In the genomic region with DNA sequence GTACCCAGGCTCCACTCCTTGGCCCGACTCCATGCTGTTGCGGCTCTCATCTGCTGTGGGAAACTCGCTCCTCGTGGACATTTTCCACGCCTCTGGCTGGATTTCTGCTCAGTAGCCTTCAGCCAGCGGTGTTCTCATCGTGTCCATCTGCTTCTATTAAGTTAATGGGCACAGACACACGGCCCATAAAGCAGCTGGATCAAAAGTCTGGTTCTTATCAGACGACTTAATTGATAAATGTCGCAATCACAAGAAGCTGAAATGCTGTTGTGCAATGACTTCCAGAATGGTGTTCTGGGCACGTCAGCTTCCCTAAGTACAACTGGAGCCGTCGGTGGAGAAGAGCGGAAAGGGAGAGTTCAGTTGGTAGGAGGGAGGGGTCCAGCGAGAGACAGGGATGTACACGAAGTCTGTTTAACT, we compare ENCODE assay signal across 9 cellular contexts.
A peak's percentile ranks its signal among the peaks of the same experiment; 100 is the strongest.
DNase-seq lines count a peak whose midpoint lies in the region; ATAC-seq lines count a peak whose summit lies in the region.
"Had no signal": no experiment of that assay in that cellular context is flagged by ENCODE, and none has a peak within 500 bp of the region (broad histone marks: within the 10 kb centered on the region; RNA-seq: fewer than 3 reads in every experiment).

No MANE protein-coding gene starts in this region.

- peaks cover 8% of the 10 kb centered on the region for H3K4me1 ChIP-seq in mesendoderm (ENCODE audit: control insufficient read depth, low read depth, low read length)

- no peaks in the 10 kb centered on the region for H3K27me3 Mint-ChIP-seq in stimulated activated naive CD8-positive, alpha-beta T cell treated with anti-CD3 and anti-CD28 coated beads, Interleukin-15, Interleukin-2, amounts not matched to agents 100 ng/mL and 50 ng/mL, for 24 hours
- no peaks in the 10 kb centered on the region for H3K27me3 Mint-ChIP-seq in activated CD8-positive, alpha-beta T cell treated with anti-CD3 and anti-CD28 coated beads, Interleukin-2, amount 10 ng/mL, durations not matched to agents 7 days and 5 days (ENCODE audit: low read depth)

- no peak overlapping the region for H3K4me2 ChIP-seq in mesendoderm (ENCODE audit: low read length)

- no peak overlapping the region for H2BK15ac ChIP-seq in mesendoderm (replicated peaks; ENCODE audit: low read depth)

- WGBS in mesendoderm (ENCODE audit: extremely low coverage, insufficient coverage, low lambda C conversion rate) = no CpG with 5 or more reads among the region's 16 CpGs

- no peak overlapping the region for H3K56ac ChIP-seq in mesendoderm (ENCODE audit: low read length)

- H3K9ac ChIP-seq in mesendoderm (ENCODE audit: low read length) = no peak overlapping the region

- H4K8ac ChIP-seq in mesendoderm (ENCODE audit: low read depth, low read length) = no peak overlapping the region

- no peak overlapping the region for H2BK5ac ChIP-seq in mesendoderm (ENCODE audit: low read length)

- peaks cover 91% of the 10 kb centered on the region for H3K4me1 Mint-ChIP-seq in stimulated activated naive CD8-positive, alpha-beta T cell treated with anti-CD3 and anti-CD28 coated beads, Interleukin-15, Interleukin-2, amounts not matched to agents 100 ng/mL and 50 ng/mL, for 24 hours (ENCODE audit: low read depth)
- peaks cover 84% of the 10 kb centered on the region for H3K4me1 Mint-ChIP-seq in activated CD8-positive, alpha-beta T cell treated with anti-CD3 and anti-CD28 coated beads, Interleukin-2, amount 10 ng/mL, durations not matched to agents 7 days and 5 days (ENCODE audit: low read depth)

- no peak overlapping the region for H3K4ac ChIP-seq in mesendoderm (ENCODE audit: low read depth, low read length)

- peaks cover 43% of the 10 kb centered on the region for H3K36me3 Mint-ChIP-seq in stimulated activated naive CD8-positive, alpha-beta T cell treated with anti-CD3 and anti-CD28 coated beads, Interleukin-15, Interleukin-2, amounts not matched to agents 100 ng/mL and 50 ng/mL, for 24 hours (ENCODE audit: low read depth)
- H3K36me3 Mint-ChIP-seq in activated CD8-positive, alpha-beta T cell treated with anti-CD3 and anti-CD28 coated beads, Interleukin-2, amount 10 ng/mL, durations not matched to agents 7 days and 5 days (ENCODE audit: low read depth) = peaks cover 48% of the 10 kb centered on the region

- DNase-seq in stimulated activated naive CD8-positive, alpha-beta T cell treated with anti-CD3 and anti-CD28 coated beads, Interleukin-15, Interleukin-2, amounts not matched to agents 100 U/mL and 50 U/mL, for 24 hours = no peak
- DNase-seq in activated CD8-positive, alpha-beta T cell treated with anti-CD3 and anti-CD28 coated beads, Interleukin-2, amount 10 ng/mL, durations not matched to agents 7 days and 5 days = no peak
- DNase-seq in left lobe of liver (ENCODE audit: low spot score) (no peak), mesendoderm (no peak), NCI-H1694 treated with DMSO at 0.1 percent for 48 hours (lab: John Stamatoyannopoulos, UW) (no peak)
- DNase-seq: DMS79 had no signal

- no peak overlapping the region for H2AK5ac ChIP-seq in mesendoderm (ENCODE audit: low read length)

- POLR2A ChIA-PET in activated CD8-positive, alpha-beta T cell treated with anti-CD3 and anti-CD28 coated beads, Interleukin-2, amount 10 ng/mL, durations not matched to agents 7 days and 5 days (lab: Charles Lee) = interaction anchor here (0.6 to 4.0 kb wide), 6 partner anchors 11 to 238 kb away, joined by 3 to 41 read pairs (median 4); no protein-coding TSS in a partner anchor

- no peaks in the 10 kb centered on the region for H3K27me3 ChIP-seq in mesendoderm (ENCODE audit: insufficient read depth, low read length, poor library complexity)

- peak overlapping the region; percentile 97 for H3K27ac Mint-ChIP-seq in stimulated activated naive CD8-positive, alpha-beta T cell treated with anti-CD3 and anti-CD28 coated beads, Interleukin-15, Interleukin-2, amounts not matched to agents 100 ng/mL and 50 ng/mL, for 24 hours
- H3K27ac Mint-ChIP-seq in activated CD8-positive, alpha-beta T cell treated with anti-CD3 and anti-CD28 coated beads, Interleukin-2, amount 10 ng/mL, durations not matched to agents 7 days and 5 days = peak overlapping the region; percentile 90

- CTCF ChIA-PET in activated CD8-positive, alpha-beta T cell treated with anti-CD3 and anti-CD28 coated beads, Interleukin-2, amount 10 ng/mL, durations not matched to agents 7 days and 5 days (lab: Charles Lee) = interaction anchor here (1.4 to 4.4 kb wide), 5 partner anchors 11 to 204 kb away, joined by 4 to 44 read pairs (median 7); no protein-coding TSS in a partner anchor

- H2BK120ac ChIP-seq in mesendoderm (ENCODE audit: low read depth, low read length) = no peak overlapping the region

- H3K4me3 ChIP-seq in mesendoderm (ENCODE audit: low read length) = no peak overlapping the region

- ATAC-seq in stimulated activated naive CD8-positive, alpha-beta T cell treated with anti-CD3 and anti-CD28 coated beads, Interleukin-15, Interleukin-2, amounts not matched to agents 100 U/mL and 50 U/mL, for 24 hours = no peak
- ATAC-seq in activated CD8-positive, alpha-beta T cell treated with anti-CD3 and anti-CD28 coated beads, Interleukin-2, amount 10 ng/mL, durations not matched to agents 7 days and 5 days = no peak
- ATAC-seq in left lobe of liver (peak; percentile 40), GM18867 (IDR thresholded peaks at IDR 0.05; ENCODE audit: unreplicated experiment) (no peak), GM21528 (IDR thresholded peaks at IDR 0.05; ENCODE audit: low FRiP score, unreplicated experiment) (no peak)

- H3K18ac ChIP-seq in mesendoderm (ENCODE audit: low read length) = no peak overlapping the region

- H3K23ac ChIP-seq in mesendoderm (ENCODE audit: low read length) = no peak overlapping the region

- no peak overlapping the region for H4K5ac ChIP-seq in mesendoderm (ENCODE audit: low read length)

- no peaks in the 10 kb centered on the region for H3K79me2 ChIP-seq in mesendoderm (ENCODE audit: control insufficient read depth, insufficient read depth, low read length)

- H3K27ac ChIP-seq in mesendoderm (ENCODE audit: low read depth, low read length) = no peak overlapping the region

- H3K9me3 Mint-ChIP-seq in stimulated activated naive CD8-positive, alpha-beta T cell treated with anti-CD3 and anti-CD28 coated beads, Interleukin-15, Interleukin-2, amounts not matched to agents 100 ng/mL and 50 ng/mL, for 24 hours = peaks cover 3% of the 10 kb centered on the region
- no peaks in the 10 kb centered on the region for H3K9me3 Mint-ChIP-seq in activated CD8-positive, alpha-beta T cell treated with anti-CD3 and anti-CD28 coated beads, Interleukin-2, amount 10 ng/mL, durations not matched to agents 7 days and 5 days (ENCODE audit: insufficient read depth)

- peak overlapping the region; percentile 77 for H3K4me3 Mint-ChIP-seq in stimulated activated naive CD8-positive, alpha-beta T cell treated with anti-CD3 and anti-CD28 coated beads, Interleukin-15, Interleukin-2, amounts not matched to agents 100 ng/mL and 50 ng/mL, for 24 hours
- H3K4me3 Mint-ChIP-seq in activated CD8-positive, alpha-beta T cell treated with anti-CD3 and anti-CD28 coated beads, Interleukin-2, amount 10 ng/mL, durations not matched to agents 7 days and 5 days = no peak overlapping the region

- H3K36me3 ChIP-seq in mesendoderm (ENCODE audit: control insufficient read depth, insufficient read depth, low read length) = no peaks in the 10 kb centered on the region

- no peaks in the 10 kb centered on the region for H3K79me1 ChIP-seq in mesendoderm (ENCODE audit: low read length)
